12 cellular contexts compared by ENCODE assay signal in genomic region chr17:50102164-50102991, GRCh38. TPM values are rescaled to one million over a fixed set of nuclear protein-coding genes. Genes with fewer than 3 reads are reported as not detected.
DNase-seq lines count a peak whose midpoint lies in the region; ATAC-seq, FAIRE-seq and TF ChIP-seq lines count a peak whose summit lies in the region.
"Had no signal": no experiment of that assay in that cellular context is flagged by ENCODE, and none has a peak within 500 bp of the region (broad histone marks: within the 10 kb centered on the region; RNA-seq: fewer than 3 reads in every experiment).

No MANE protein-coding gene starts in this region.

- peak; percentile 71 to 74 for DNase-seq in PC-9
- DNase-seq in globus pallidus (ENCODE audit: low spot score), result peak; percentile 61
- DNase-seq in type B pancreatic cell (ENCODE audit: extremely low spot score, unreplicated experiment), result no peak
- no peak for DNase-seq in mesenteric fat pad (ENCODE audit: low spot score)
- DNase-seq in activated T-cell treated with anti-CD3 and anti-CD28 coated beads, Interleukin-2, amount 50 U/mL, for 72 hours, result no peak
- DNase-seq in activated gamma-delta T cell treated with Interleukin-2 at 50 U/mL for 16 hours, result no peak
- no peak for DNase-seq in D721Med (ENCODE audit: insufficient read length, low spot score)
- DNase-seq: effector memory CD8-positive, alpha-beta T cell; mammary epithelial cell; NCI-H1105 treated with DMSO at 0.1 percent for 48 hours had no signal

- no peaks in the 10 kb centered on the region for H3K9me2 ChIP-seq in PC-9 (ENCODE audit: insufficient read depth)

- peaks cover 42% of the 10 kb centered on the region for H3K4me1 ChIP-seq in PC-9 (replicated peaks; ENCODE audit: insufficient read depth)
- peaks cover 42% of the 10 kb centered on the region for H3K4me1 ChIP-seq in muscle layer of colon (ENCODE audit: insufficient read depth, low read length)

- H3K27me3 Mint-ChIP-seq in type B pancreatic cell, result no peaks in the 10 kb centered on the region
- H3K27me3 Mint-ChIP-seq in activated T-cell treated with anti-CD3 and anti-CD28 coated beads, Interleukin-2, amount 50 U/mL, for 72 hours (ENCODE audit: low read depth), result no peaks in the 10 kb centered on the region
- H3K27me3 Mint-ChIP-seq: effector memory CD8-positive, alpha-beta T cell had no signal

- no TSS peak for BruUV-seq in PC-9 (replicated peaks; lab: Mats Ljungman, UMichigan)

- intact Hi-C loops in PC-9 (cut with micrococcal nuclease; ENCODE audit: unreplicated experiment), result no loop called here

- peaks cover 7% of the 10 kb centered on the region for H3K36me3 Mint-ChIP-seq in type B pancreatic cell
- no peaks in the 10 kb centered on the region for H3K36me3 Mint-ChIP-seq in activated T-cell treated with anti-CD3 and anti-CD28 coated beads, Interleukin-2, amount 50 U/mL, for 72 hours (ENCODE audit: insufficient read depth in 2 of 2)

- no peak for TF ChIP-seq CTCF in PC-9 (conservative IDR thresholded peaks at IDR 0.05)
- no peak for TF ChIP-seq CTCF in type B pancreatic cell (conservative IDR thresholded peaks at IDR 0.05)
- no peak for TF ChIP-seq CTCF in D721Med (IDR thresholded peaks at IDR 0.05; ENCODE audit: insufficient read depth, missing control alignments)

- peaks cover 23% of the 10 kb centered on the region for H3K4me1 Mint-ChIP-seq in type B pancreatic cell (ENCODE audit: unreplicated experiment)
- peaks cover 11% of the 10 kb centered on the region for H3K4me1 Mint-ChIP-seq in activated T-cell treated with anti-CD3 and anti-CD28 coated beads, Interleukin-2, amount 50 U/mL, for 72 hours (ENCODE audit: low read depth)

- H3K36me3 ChIP-seq in PC-9 (ENCODE audit: low read depth), result no peaks in the 10 kb centered on the region
- peaks cover 62% of the 10 kb centered on the region for H3K36me3 ChIP-seq in muscle layer of colon (ENCODE audit: insufficient read depth, low read length)

- H4K20me1 ChIP-seq in PC-9 (ENCODE audit: insufficient read depth), result peaks cover 6% of the 10 kb centered on the region; the same call in 1 of the 2 replicates

- CTCF ChIA-PET in PC-9 (lab: Charles Lee), result interaction anchor here (0.5 to 1.3 kb wide), 3 partner anchors 12 to 307 kb away, joined by 4 to 5 read pairs (median 5); no protein-coding TSS in a partner anchor

- ATAC-seq in activated T-cell treated with anti-CD3 and anti-CD28 coated beads, Interleukin-2, amount 50 U/mL, for 72 hours (replicated peaks in 1 of 2), result no peak
- ATAC-seq: effector memory CD8-positive, alpha-beta T cell had no signal

- POLR2A ChIA-PET in PC-9 (lab: Charles Lee; ENCODE audit: unreplicated experiment), result interaction anchor here (0.6 kb wide), 1 partner anchor 606 kb away, joined by 5 read pairs; no protein-coding TSS in a partner anchor

- H3K79me2 ChIP-seq in PC-9 (ENCODE audit: low read depth), result peaks cover 5% of the 10 kb centered on the region; the same call in 1 of the 2 replicates

- no peak overlapping the region for H2AFZ ChIP-seq in PC-9

- H3K27ac ChIP-seq in PC-9 (no peak overlapping the region), muscle layer of colon (ENCODE audit: low read depth, low read length) (peak overlapping the region; percentile 89)
- H3K27ac ChIP-seq: SK-N-MC had no signal

- H3K27me3 ChIP-seq in PC-9 (ENCODE audit: insufficient read depth, low read depth), result no peaks in the 10 kb centered on the region
- no peaks in the 10 kb centered on the region for H3K27me3 ChIP-seq in muscle layer of colon (ENCODE audit: control insufficient read depth in 1 of 2, insufficient read depth in 2 of 2, low read length in 2 of 2)

- H3K4me3 ChIP-seq in PC-9 (no peak overlapping the region), muscle layer of colon (ENCODE audit: low read depth in 1 of 2, low read length in 2 of 2) (peak overlapping the region in 1 of 2 donors; percentile 1)
- H3K4me3 ChIP-seq: SK-N-MC had no signal

- H3K4me2 ChIP-seq in PC-9, result peak overlapping the region; percentile 61

- H3K9me3 ChIP-seq in PC-9 (ENCODE audit: insufficient read depth, low read depth) (no peaks in the 10 kb centered on the region), muscle layer of colon (ENCODE audit: low read length) (no peaks in the 10 kb centered on the region)

- no peaks in the 10 kb centered on the region for H3K9me3 Mint-ChIP-seq in type B pancreatic cell
- H3K9me3 Mint-ChIP-seq in activated T-cell treated with anti-CD3 and anti-CD28 coated beads, Interleukin-2, amount 50 U/mL, for 72 hours, result no peaks in the 10 kb centered on the region
- H3K9me3 Mint-ChIP-seq: effector memory CD8-positive, alpha-beta T cell had no signal

- H3F3A ChIP-seq in PC-9 (ENCODE audit: insufficient read depth, low read depth), result peaks cover 37% of the 10 kb centered on the region

- H3K27ac Mint-ChIP-seq in type B pancreatic cell, result no peak overlapping the region
- no peak overlapping the region for H3K27ac Mint-ChIP-seq in activated T-cell treated with anti-CD3 and anti-CD28 coated beads, Interleukin-2, amount 50 U/mL, for 72 hours

- FAIRE-seq in D721Med (lab: Jason Lieb, UNC), result no peak

- peak overlapping the region; percentile 11 for H3K9ac ChIP-seq in muscle layer of colon (ENCODE audit: low read length)

- H3K4me3 Mint-ChIP-seq in type B pancreatic cell, result peak overlapping the region; percentile 44
- H3K4me3 Mint-ChIP-seq in activated T-cell treated with anti-CD3 and anti-CD28 coated beads, Interleukin-2, amount 50 U/mL, for 72 hours, result no peak overlapping the region
- H3K4me3 Mint-ChIP-seq: effector memory CD8-positive, alpha-beta T cell had no signal

RNA-seq across cellular contexts. Expression of gene PDK2, which starts 7.2 kb away (rescaled TPM):
- total RNA-seq in PC-9 (2021) (38.6 and 58.7 TPM in 2 replicates), type B pancreatic cell (ENCODE audit: low replicate concordance) (29.9 and 44.9 TPM in 2 replicates), mesenteric fat pad (41.9 TPM)
- 10 to 100 TPM; 26.6 to 34.6 TPM for total RNA-seq in activated T-cell treated with anti-CD3 and anti-CD28 coated beads, Interleukin-2, amount 50 U/mL, for 72 hours

RNA-seq across cellular contexts. Expression of gene SAMD14, which starts 27.6 kb away (rescaled TPM):
- total RNA-seq in PC-9 (2021) (0.17 and 0.73 TPM in 2 replicates), type B pancreatic cell (ENCODE audit: low replicate concordance) (2.2 and 14.1 TPM in 2 replicates), mesenteric fat pad (1.4 TPM)
- total RNA-seq in activated T-cell treated with anti-CD3 and anti-CD28 coated beads, Interleukin-2, amount 50 U/mL, for 72 hours, result 1 to 10 TPM; 3.3 to 6.9 TPM

RNA-seq across cellular contexts. Expression of gene ITGA3, which starts 46.5 kb away (rescaled TPM):
- total RNA-seq in PC-9 (2021), result 291 and 327 TPM in 2 replicates
- total RNA-seq in type B pancreatic cell (ENCODE audit: low replicate concordance), result 20.3 and 27.3 TPM in 2 replicates
- total RNA-seq in mesenteric fat pad, result 14.4 TPM
- 10 to 100 TPM; 16.6 to 16.9 TPM for total RNA-seq in activated T-cell treated with anti-CD3 and anti-CD28 coated beads, Interleukin-2, amount 50 U/mL, for 72 hours

RNA-seq across cellular contexts. Expression of gene PPP1R9B, which starts 48.1 kb away (rescaled TPM):
- 34.0 and 35.8 TPM in 2 replicates for total RNA-seq in PC-9 (2021)
- 45.6 and 51.5 TPM in 2 replicates for total RNA-seq in type B pancreatic cell (ENCODE audit: low replicate concordance)
- 56.5 TPM for total RNA-seq in mesenteric fat pad
- total RNA-seq in activated T-cell treated with anti-CD3 and anti-CD28 coated beads, Interleukin-2, amount 50 U/mL, for 72 hours, result 100 to 1,000 TPM; 111 to 128 TPM

Comparison
In these comparisons a context has a peak if more than half of its experiments do, and no peak if none do; other contexts are left out.
1. DNase-seq: peak in PC-9 (2 of 2) and globus pallidus (single experiment); none in type B pancreatic cell (single experiment), mesenteric fat pad (single experiment), activated T-cell treated with anti-CD3 and anti-CD28 coated beads, Interleukin-2, amount 50 U/mL, for 72 hours (0 of 2), activated gamma-delta T cell treated with Interleukin-2 at 50 U/mL for 16 hours (single experiment) and D721Med (single experiment).
2. RNA of gene ITGA3, which starts 46.5 kb away (total RNA-seq): 291 to 327 TPM in PC-9; 20.3 to 27.3 TPM in type B pancreatic cell, 16.6 to 16.9 TPM in activated T-cell treated with anti-CD3 and anti-CD28 coated beads, Interleukin-2, amount 50 U/mL, for 72 hours and 14.4 TPM in mesenteric fat pad (single experiment); every median in the first group is over 10 times any median in the second.